ENCODE assay signal across 9 cellular contexts in the genomic region with DNA sequence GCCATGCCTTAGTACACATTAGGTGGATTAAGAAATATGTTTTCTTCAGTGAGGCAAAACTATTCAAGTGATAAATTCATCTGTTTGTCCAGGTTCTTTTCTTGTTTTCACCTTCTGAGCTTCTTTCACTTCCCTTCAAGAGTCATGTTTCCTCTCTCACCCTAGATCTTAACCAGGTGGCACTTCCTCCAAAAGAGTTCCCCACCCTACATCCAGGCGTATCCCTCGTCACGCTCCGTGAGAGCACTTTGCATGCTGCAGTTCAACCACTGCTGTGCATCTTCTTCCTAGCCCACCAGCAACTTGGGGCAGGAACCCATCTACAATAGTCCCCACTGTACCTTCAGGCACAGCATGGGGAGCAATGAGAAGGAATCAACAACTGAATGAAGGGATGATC. TPM values are rescaled to one million over a fixed set of nuclear protein-coding genes. Genes with fewer than 3 reads are reported as not detected.
DNase-seq lines count a peak whose midpoint lies in the region; ATAC-seq, FAIRE-seq and TF ChIP-seq lines count a peak whose summit lies in the region.
"Had no signal": no experiment of that assay in that cellular context is flagged by ENCODE, and none has a peak within 500 bp of the region (broad histone marks: within the 10 kb centered on the region; RNA-seq: fewer than 3 reads in every experiment).

No MANE protein-coding gene starts in this region.

- peak overlapping the region; percentile 82 for H3K4me2 ChIP-seq in MM.1S (ENCODE audit: low read depth, low read length)

- no peaks in the 10 kb centered on the region for H3K27me3 ChIP-seq in MM.1S (replicated peaks; ENCODE audit: insufficient read depth, low read length)
- H3K27me3 ChIP-seq in left ventricle myocardium inferior (ENCODE audit: low read depth): no peaks in the 10 kb centered on the region

- peak; percentile 98 for ATAC-seq in GM19395 (IDR thresholded peaks at IDR 0.05; ENCODE audit: unreplicated experiment)
- ATAC-seq in HG02870 (IDR thresholded peaks at IDR 0.05; ENCODE audit: unreplicated experiment): peak; percentile 87

- TF ChIP-seq CTCF in GM12864 (IDR thresholded peaks at IDR 0.05; ENCODE audit: low read depth, low read length, missing control alignments) (no peak), MM.1S (IDR thresholded peaks at IDR 0.05; ENCODE audit: low read length) (no peak), left ventricle myocardium inferior (IDR thresholded peaks at IDR 0.05; ENCODE audit: borderline replicate concordance) (no peak), kidney (IDR thresholded peaks at IDR 0.05; ENCODE audit: borderline replicate concordance, extremely low read depth, insufficient read depth) (no peak)

- H3K9me2 ChIP-seq in MM.1S (replicated peaks; ENCODE audit: insufficient read depth, low read length): no peaks in the 10 kb centered on the region

- H3K9ac ChIP-seq in MM.1S (ENCODE audit: low read length) (peak overlapping the region; percentile 33; the same call in 1 of the 2 replicates), kidney (ENCODE audit: low read length in 2 of 2) (no peak overlapping the region)

- intact Hi-C loops in left ventricle myocardium inferior (cut with micrococcal nuclease): no loop called here
- intact Hi-C loops in kidney (cut with DNase I): no loop called here

- peak overlapping the region; percentile 24; the same call in 1 of the 2 replicates for H2AFZ ChIP-seq in MM.1S (ENCODE audit: low read length)

- DNase-seq in GM12864 (ENCODE audit: low read depth): peak; percentile 72
- DNase-seq in MM.1S: peak; percentile 74
- no peak for DNase-seq in stimulated activated CD4-positive, alpha-beta T cell treated with anti-CD3 and anti-CD28 coated beads, Interleukin-4, amount 100 ng/mL, for 24 hours
- no peak for DNase-seq in left ventricle myocardium inferior
- DNase-seq in kidney: no peak
- no peak for DNase-seq in NCI-H446 (lab: John Stamatoyannopoulos, UW)
- DNase-seq: NCI-H69 had no signal

- H3K36me3 ChIP-seq in MM.1S (replicated peaks; ENCODE audit: insufficient read depth, low read length) (no peaks in the 10 kb centered on the region), left ventricle myocardium inferior (no peaks in the 10 kb centered on the region), kidney (ENCODE audit: control insufficient read depth in 1 of 2, insufficient read depth in 2 of 2, low read length in 2 of 2) (no peaks in the 10 kb centered on the region)

- H3K4me1 ChIP-seq in MM.1S (ENCODE audit: low read length) (peaks cover 44% of the 10 kb centered on the region), left ventricle myocardium inferior (peaks cover 11% of the 10 kb centered on the region), kidney (ENCODE audit: control insufficient read depth in 1 of 2, insufficient read depth in 1 of 2, low read depth in 1 of 2, low read length in 2 of 2) (peaks cover 2 to 6% of the 10 kb centered on the region in 2 donors)

- no peak for FAIRE-seq in kidney (lab: Jason Lieb, UNC)

- H3K27ac ChIP-seq in MM.1S (ENCODE audit: low read length) (peak overlapping the region; percentile 48; the same call in 1 of the 2 replicates), left ventricle myocardium inferior (replicated peaks) (no peak overlapping the region), kidney (ENCODE audit: low read depth in 2 of 2, low read length in 2 of 2) (no peak overlapping the region)

- H4K20me1 ChIP-seq in MM.1S (ENCODE audit: insufficient read depth, low read length): no peaks in the 10 kb centered on the region

- H3K9me3 ChIP-seq in MM.1S (replicated peaks; ENCODE audit: insufficient read depth, low read length): no peaks in the 10 kb centered on the region
- H3K9me3 ChIP-seq in left ventricle myocardium inferior (replicated peaks): peaks cover 25% of the 10 kb centered on the region
- H3K9me3 ChIP-seq in kidney (ENCODE audit: control insufficient read depth in 1 of 2, low read length in 2 of 2): peaks cover 2 to 7% of the 10 kb centered on the region in 2 donors

- no peaks in the 10 kb centered on the region for H3K79me2 ChIP-seq in MM.1S (ENCODE audit: low read length)

- H3K4me3 ChIP-seq in GM12864 (ENCODE audit: low read depth, low read length) (no peak overlapping the region), MM.1S (ENCODE audit: low read length) (peak overlapping the region; percentile 33), left ventricle myocardium inferior (no peak overlapping the region), kidney (ENCODE audit: low read length in 2 of 2) (no peak overlapping the region)

- H3F3A ChIP-seq in MM.1S (ENCODE audit: insufficient read depth, low read length): peaks cover 34% of the 10 kb centered on the region

RNA-seq across cellular contexts. Expression of gene OSBPL10, which starts 28.9 kb away (rescaled TPM):
- total RNA-seq in left ventricle myocardium inferior: 6.4 TPM
- total RNA-seq in kidney: 89.3 TPM
- polyA plus RNA-seq in kidney (ENCODE audit: insufficient read depth, low read depth, low replicate concordance): 11.8 TPM

RNA-seq across cellular contexts. Expression of gene ZNF860, which starts 29.3 kb away (rescaled TPM):
- total RNA-seq in left ventricle myocardium inferior (0.08 TPM), kidney (5.9 TPM)
- polyA plus RNA-seq in kidney (ENCODE audit: insufficient read depth, low read depth, low replicate concordance): 0.84 TPM

Comparison
In these comparisons a context has a peak if more than half of its experiments do, and no peak if none do; other contexts are left out.
1. DNase-seq: peak in GM12864 (single experiment) and MM.1S (single experiment); none in stimulated activated CD4-positive, alpha-beta T cell treated with anti-CD3 and anti-CD28 coated beads, Interleukin-4, amount 100 ng/mL, for 24 hours (single experiment), left ventricle myocardium inferior (single experiment), kidney (single experiment) and NCI-H446 (0 of 2).
2. RNA of gene OSBPL10, which starts 28.9 kb away (total RNA-seq): 89.3 TPM in kidney (single experiment); 6.4 TPM in left ventricle myocardium inferior (single experiment); every median in the first group is over 10 times any median in the second.